28 cellular contexts compared by ENCODE assay signal in the genomic region with DNA sequence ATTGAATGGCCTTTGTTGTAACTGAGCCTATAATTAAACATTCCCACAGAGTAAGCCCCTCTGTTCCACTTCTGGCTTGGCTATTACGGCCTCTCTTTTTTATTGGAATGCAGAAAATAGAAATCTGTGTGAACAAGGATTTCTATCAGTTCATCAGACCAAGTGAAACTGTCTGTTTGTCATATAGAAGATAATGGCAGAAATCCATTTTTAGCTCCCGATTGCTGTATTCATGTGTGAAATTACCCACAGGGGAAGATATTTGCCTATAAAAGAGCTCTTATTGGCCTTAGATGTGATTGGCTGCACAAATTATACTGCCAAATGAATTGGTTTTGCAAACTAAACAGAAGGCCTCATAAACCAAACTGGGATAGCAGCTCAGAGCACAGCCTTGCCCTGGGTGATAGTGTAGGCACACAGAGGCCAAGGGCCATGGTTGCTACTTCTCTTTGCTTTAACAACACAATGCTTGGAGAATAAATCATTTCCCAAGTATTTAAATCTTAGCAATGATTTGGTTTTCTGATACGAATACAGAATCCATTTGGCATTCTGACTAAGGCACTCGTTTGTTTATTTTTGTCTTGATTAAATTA.
DNase-seq lines count a peak whose midpoint lies in the region; ATAC-seq, FAIRE-seq and TF ChIP-seq lines count a peak whose summit lies in the region.
"Had no signal": no experiment of that assay in that cellular context is flagged by ENCODE, and none has a peak within 500 bp of the region (broad histone marks: within the 10 kb centered on the region; RNA-seq: fewer than 3 reads in every experiment).

No MANE protein-coding gene starts in this region.

- DNase-seq in NCI-H1105 treated with DMSO at 0.1 percent for 48 hours (lab: John Stamatoyannopoulos, UW) (peak; percentile 53), NCI-H1105 (lab: John Stamatoyannopoulos, UW) (no peak), substantia nigra (lab: John Stamatoyannopoulos, UW) (no peak), urothelium cell line (ENCODE audit: low spot score) (no peak), cerebellum (ENCODE audit: low spot score) (no peak)
- no peak for DNase-seq in natural killer cell treated with Interleukin-12 subunit alpha and Interleukin-12 subunit beta and Interleukin-15 and Interleukin-18, amount 100 ng/mL, for 72 hours (ENCODE audit: low spot score)
- DNase-seq: 8988T; activated CD4-positive, alpha-beta T cell treated with anti-CD3 and anti-CD28 coated beads, Interleukin-2, amount 10 ng/mL, durations not matched to agents 7 days and 5 days; activated CD8-positive, alpha-beta memory T cell treated with anti-CD3 and anti-CD28 coated beads, Interleukin-2, amount 10 ng/mL, durations not matched to agents 7 days and 5 days; activated naive CD4-positive, alpha-beta T cell treated with Interleukin-2 at 50 U/mL for 16 hours; activated T-cell treated with anti-CD3 and anti-CD28 coated beads, Interleukin-2, amount 50 U/mL, for 72 hours; amniotic stem cell; CD4-positive, alpha-beta memory T cell; DMS 273 treated with DMSO at 0.1 percent for 48 hours; NCI-H1436 treated with DMSO at 0.1 percent for 48 hours; NCI-H510A treated with DMSO at 0.1 percent for 48 hours; nephron progenitor cell; stimulated activated CD4-positive, alpha-beta T cell treated with anti-CD3 and anti-CD28 coated beads, Interleukin-15, amount 100 ng/mL, for 24 hours; stimulated activated naive CD8-positive, alpha-beta T cell treated with anti-CD3 and anti-CD28 coated beads, Interleukin-15, amount 100 ng/mL, for 72 hours; upper lobe of right lung had no signal

- no peaks in the 10 kb centered on the region for H3K36me3 Mint-ChIP-seq in natural killer cell treated with Interleukin-12 subunit alpha and Interleukin-12 subunit beta and Interleukin-15 and Interleukin-18, amount 100 ng/mL, for 72 hours
- H3K36me3 Mint-ChIP-seq: activated CD8-positive, alpha-beta memory T cell treated with anti-CD3 and anti-CD28 coated beads, Interleukin-2, amount 10 ng/mL, durations not matched to agents 7 days and 5 days; CD4-positive, alpha-beta memory T cell had no signal

- WGBS in gastroesophageal sphincter (ENCODE audit: low coverage in 1 of 2), 2 donors: 49 to 52% methylated on average over 4 of the region's 4 CpGs

- peaks cover 12 to 33% of the 10 kb centered on the region in 2 donors for H3K27me3 Mint-ChIP-seq in natural killer cell treated with Interleukin-12 subunit alpha and Interleukin-12 subunit beta and Interleukin-15 and Interleukin-18, amount 100 ng/mL, for 72 hours
- H3K27me3 Mint-ChIP-seq: activated CD8-positive, alpha-beta memory T cell treated with anti-CD3 and anti-CD28 coated beads, Interleukin-2, amount 10 ng/mL, durations not matched to agents 7 days and 5 days; CD4-positive, alpha-beta memory T cell; stimulated activated naive CD8-positive, alpha-beta T cell treated with anti-CD3 and anti-CD28 coated beads, Interleukin-15, amount 100 ng/mL, for 72 hours had no signal

- TF ChIP-seq POLR2A in gastroesophageal sphincter (IDR thresholded peaks at IDR 0.05): no peak

- H3K4me1 ChIP-seq in gastroesophageal sphincter: peaks cover 4 to 52% (median 7%) of the 10 kb centered on the region in 3 donors
- H3K4me1 ChIP-seq: parathyroid adenoma, right lobe of liver, upper lobe of right lung had no signal

- H3K27ac ChIP-seq in angular gyrus (ENCODE audit: low read depth, low read length): peak overlapping the region; percentile 14
- peak overlapping the region; percentile 55 to 70 (median 64) for H3K27ac ChIP-seq in gastroesophageal sphincter
- peak overlapping the region; percentile 21 for H3K27ac ChIP-seq in substantia nigra (ENCODE audit: low read depth, low read length, poor library complexity, severe bottlenecking)
- H3K27ac ChIP-seq: cardiac muscle cell, hepatocyte, parathyroid adenoma, right lobe of liver, upper lobe of right lung had no signal

- no peak overlapping the region for H3K4me3 ChIP-seq in gastroesophageal sphincter
- H3K4me3 ChIP-seq: cardiac muscle cell, hepatocyte, right lobe of liver, upper lobe of right lung had no signal

- H3K4me3 Mint-ChIP-seq in natural killer cell treated with Interleukin-12 subunit alpha and Interleukin-12 subunit beta and Interleukin-15 and Interleukin-18, amount 100 ng/mL, for 72 hours: no peak overlapping the region
- H3K4me3 Mint-ChIP-seq: activated CD4-positive, alpha-beta T cell treated with anti-CD3 and anti-CD28 coated beads, Interleukin-2, amount 10 ng/mL, durations not matched to agents 7 days and 5 days; activated CD8-positive, alpha-beta memory T cell treated with anti-CD3 and anti-CD28 coated beads, Interleukin-2, amount 10 ng/mL, durations not matched to agents 7 days and 5 days; activated T-cell treated with anti-CD3 and anti-CD28 coated beads, Interleukin-2, amount 50 U/mL, for 72 hours; CD4-positive, alpha-beta memory T cell; nephron progenitor cell; stimulated activated naive CD8-positive, alpha-beta T cell treated with anti-CD3 and anti-CD28 coated beads, Interleukin-15, amount 100 ng/mL, for 72 hours; T-helper 1 cell treated with Interleukin-12 subunit alpha and Interleukin-12 subunit beta and Interleukin-4 antibody, amounts not matched to agents 30 μg/mL and 1 μg/mL, for 36 hours had no signal

- TF ChIP-seq CTCF in gastroesophageal sphincter (IDR thresholded peaks at IDR 0.05): no peak

- FAIRE-seq in urothelium cell line (lab: Jason Lieb, UNC): no peak
- FAIRE-seq: RCC 7860 had no signal

- no peak for ATAC-seq in gastroesophageal sphincter
- ATAC-seq in natural killer cell treated with Interleukin-12 subunit alpha and Interleukin-12 subunit beta and Interleukin-15 and Interleukin-18, amount 100 ng/mL, for 72 hours: no peak
- ATAC-seq: activated CD8-positive, alpha-beta memory T cell treated with anti-CD3 and anti-CD28 coated beads, Interleukin-2, amount 10 ng/mL, durations not matched to agents 7 days and 5 days; activated T-cell treated with anti-CD3 and anti-CD28 coated beads, Interleukin-2, amount 50 U/mL, for 72 hours; stimulated activated naive CD8-positive, alpha-beta T cell treated with anti-CD3 and anti-CD28 coated beads, Interleukin-15, amount 100 ng/mL, for 72 hours; upper lobe of right lung had no signal

- no peaks in the 10 kb centered on the region for H3K9me3 ChIP-seq in gastroesophageal sphincter
- H3K9me3 ChIP-seq: right lobe of liver, upper lobe of right lung had no signal

- H3K36me3 ChIP-seq in gastroesophageal sphincter: no peaks in the 10 kb centered on the region
- H3K36me3 ChIP-seq: cardiac muscle cell, right lobe of liver, upper lobe of right lung had no signal

- H3K27me3 ChIP-seq in gastroesophageal sphincter: no peaks in the 10 kb centered on the region
- H3K27me3 ChIP-seq: cardiac muscle cell, hepatocyte, right lobe of liver, upper lobe of right lung had no signal

- no peak overlapping the region for H3K27ac Mint-ChIP-seq in natural killer cell treated with Interleukin-12 subunit alpha and Interleukin-12 subunit beta and Interleukin-15 and Interleukin-18, amount 100 ng/mL, for 72 hours
- H3K27ac Mint-ChIP-seq: activated CD4-positive, alpha-beta T cell treated with anti-CD3 and anti-CD28 coated beads, Interleukin-2, amount 10 ng/mL, durations not matched to agents 7 days and 5 days; activated CD8-positive, alpha-beta memory T cell treated with anti-CD3 and anti-CD28 coated beads, Interleukin-2, amount 10 ng/mL, durations not matched to agents 7 days and 5 days; activated T-cell treated with anti-CD3 and anti-CD28 coated beads, Interleukin-2, amount 50 U/mL, for 72 hours; CD4-positive, alpha-beta memory T cell; stimulated activated naive CD8-positive, alpha-beta T cell treated with anti-CD3 and anti-CD28 coated beads, Interleukin-15, amount 100 ng/mL, for 72 hours; T-helper 1 cell treated with Interleukin-12 subunit alpha and Interleukin-12 subunit beta and Interleukin-4 antibody, amounts not matched to agents 30 μg/mL and 1 μg/mL, for 36 hours had no signal

- H3K9me3 Mint-ChIP-seq in natural killer cell treated with Interleukin-12 subunit alpha and Interleukin-12 subunit beta and Interleukin-15 and Interleukin-18, amount 100 ng/mL, for 72 hours: no peaks in the 10 kb centered on the region
- H3K9me3 Mint-ChIP-seq: activated CD4-positive, alpha-beta T cell treated with anti-CD3 and anti-CD28 coated beads, Interleukin-2, amount 10 ng/mL, durations not matched to agents 7 days and 5 days; nephron progenitor cell; T-helper 1 cell treated with Interleukin-12 subunit alpha and Interleukin-12 subunit beta and Interleukin-4 antibody, amounts not matched to agents 30 μg/mL and 1 μg/mL, for 36 hours had no signal

- TF ChIP-seq EP300 in gastroesophageal sphincter (IDR thresholded peaks at IDR 0.05): no peak

- H3K4me1 Mint-ChIP-seq in natural killer cell treated with Interleukin-12 subunit alpha and Interleukin-12 subunit beta and Interleukin-15 and Interleukin-18, amount 100 ng/mL, for 72 hours (ENCODE audit: low read depth in 2 of 2): no peaks in the 10 kb centered on the region
- H3K4me1 Mint-ChIP-seq: activated CD4-positive, alpha-beta T cell treated with anti-CD3 and anti-CD28 coated beads, Interleukin-2, amount 10 ng/mL, durations not matched to agents 7 days and 5 days; activated CD8-positive, alpha-beta memory T cell treated with anti-CD3 and anti-CD28 coated beads, Interleukin-2, amount 10 ng/mL, durations not matched to agents 7 days and 5 days; CD4-positive, alpha-beta memory T cell; stimulated activated naive CD8-positive, alpha-beta T cell treated with anti-CD3 and anti-CD28 coated beads, Interleukin-15, amount 100 ng/mL, for 72 hours had no signal

Comparison
In these comparisons a context has a peak if more than half of its experiments do, and no peak if none do; other contexts are left out.
1. H3K27ac ChIP-seq: peak in every context shown above with its lines; median percentile 64 in gastroesophageal sphincter; 21 in substantia nigra; 14 in angular gyrus.